11 cellular contexts compared by ENCODE assay signal in the genomic region with DNA sequence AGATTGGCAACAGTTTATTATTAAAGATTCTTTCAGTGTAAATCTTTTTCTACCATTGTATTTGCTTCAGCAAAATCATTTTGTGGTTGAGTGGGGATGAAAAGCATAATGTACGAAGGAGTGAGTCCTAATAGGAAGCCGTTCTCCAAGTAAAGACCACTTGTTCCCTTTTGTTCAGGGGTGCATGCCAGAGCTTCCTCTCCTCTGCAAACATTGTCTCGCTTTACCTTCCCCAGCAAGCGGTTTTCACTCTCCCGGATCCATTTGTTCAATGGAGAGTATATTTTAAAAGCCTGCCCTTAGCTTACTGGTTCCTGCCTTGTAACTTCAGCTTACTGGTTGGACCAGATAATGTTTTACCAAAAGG.
DNase-seq lines count a peak whose midpoint lies in the region; ATAC-seq lines count a peak whose summit lies in the region.
"Had no signal": no experiment of that assay in that cellular context is flagged by ENCODE, and none has a peak within 500 bp of the region (broad histone marks: within the 10 kb centered on the region; RNA-seq: fewer than 3 reads in every experiment).

No MANE protein-coding gene starts in this region.

- no peak overlapping the region for H3K4me3 Mint-ChIP-seq in activated CD4-positive, alpha-beta T cell treated with anti-CD3 and anti-CD28 coated beads, Interleukin-2, amount 10 ng/mL, durations not matched to agents 24 days and 14 days
- H3K4me3 Mint-ChIP-seq: activated CD4-positive, alpha-beta T cell treated with anti-CD3 and anti-CD28 coated beads for 36 hours; activated naive CD8-positive, alpha-beta T cell; natural killer cell had no signal

- DNase-seq in COR-L47 (lab: John Stamatoyannopoulos, UW) (peak; percentile 48), NCI-H146 (lab: John Stamatoyannopoulos, UW) (peak; percentile 71), astrocyte of the hippocampus (ENCODE audit: low read depth, low spot score) (peak; percentile 5), midbrain (lab: John Stamatoyannopoulos, UW) (peak; percentile 87), medulla oblongata (ENCODE audit: extremely low spot score) (no peak), SW480 (ENCODE audit: low spot score) (no peak)
- DNase-seq in activated CD4-positive, alpha-beta T cell treated with anti-CD3 and anti-CD28 coated beads, Interleukin-2, amount 10 ng/mL, durations not matched to agents 24 days and 14 days, result no peak

- H3K27ac Mint-ChIP-seq in activated CD4-positive, alpha-beta T cell treated with anti-CD3 and anti-CD28 coated beads, Interleukin-2, amount 10 ng/mL, durations not matched to agents 24 days and 14 days, result no peak overlapping the region
- H3K27ac Mint-ChIP-seq: activated CD4-positive, alpha-beta T cell treated with anti-CD3 and anti-CD28 coated beads for 36 hours; activated naive CD8-positive, alpha-beta T cell; natural killer cell had no signal

- ATAC-seq in HG02588 (IDR thresholded peaks at IDR 0.05; ENCODE audit: unreplicated experiment), result no peak

- no peaks in the 10 kb centered on the region for H3K9me3 Mint-ChIP-seq in activated CD4-positive, alpha-beta T cell treated with anti-CD3 and anti-CD28 coated beads, Interleukin-2, amount 10 ng/mL, durations not matched to agents 24 days and 14 days
- H3K9me3 Mint-ChIP-seq: natural killer cell had no signal

- peaks cover 2% of the 10 kb centered on the region for H3K4me1 Mint-ChIP-seq in activated CD4-positive, alpha-beta T cell treated with anti-CD3 and anti-CD28 coated beads, Interleukin-2, amount 10 ng/mL, durations not matched to agents 24 days and 14 days

- H3K36me3 Mint-ChIP-seq in activated CD4-positive, alpha-beta T cell treated with anti-CD3 and anti-CD28 coated beads, Interleukin-2, amount 10 ng/mL, durations not matched to agents 24 days and 14 days (ENCODE audit: low read depth), result peaks cover 2% of the 10 kb centered on the region

- intact Hi-C loops in activated CD4-positive, alpha-beta T cell treated with anti-CD3 and anti-CD28 coated beads, Interleukin-2, amount 10 ng/mL, durations not matched to agents 24 days and 14 days (cut with micrococcal nuclease), result loop anchor here (5.0 to 10.0 kb wide), 2 partner anchors 131 to 157 kb away; partner anchors contain the start of gene LINC00237

- H3K27me3 Mint-ChIP-seq in activated CD4-positive, alpha-beta T cell treated with anti-CD3 and anti-CD28 coated beads, Interleukin-2, amount 10 ng/mL, durations not matched to agents 24 days and 14 days, result no peaks in the 10 kb centered on the region
- H3K27me3 Mint-ChIP-seq: activated CD4-positive, alpha-beta T cell treated with anti-CD3 and anti-CD28 coated beads for 36 hours; activated naive CD8-positive, alpha-beta T cell had no signal

Comparison
In these comparisons a context has a peak if more than half of its experiments do, and no peak if none do; other contexts are left out.
1. DNase-seq: peak in COR-L47 (single experiment), NCI-H146 (single experiment), astrocyte of the hippocampus (single experiment) and midbrain (single experiment); none in medulla oblongata (single experiment), SW480 (single experiment) and activated CD4-positive, alpha-beta T cell treated with anti-CD3 and anti-CD28 coated beads, Interleukin-2, amount 10 ng/mL, durations not matched to agents 24 days and 14 days (single experiment).